Comparison of ENCODE assay signal across 29 cellular contexts in the genomic region with DNA sequence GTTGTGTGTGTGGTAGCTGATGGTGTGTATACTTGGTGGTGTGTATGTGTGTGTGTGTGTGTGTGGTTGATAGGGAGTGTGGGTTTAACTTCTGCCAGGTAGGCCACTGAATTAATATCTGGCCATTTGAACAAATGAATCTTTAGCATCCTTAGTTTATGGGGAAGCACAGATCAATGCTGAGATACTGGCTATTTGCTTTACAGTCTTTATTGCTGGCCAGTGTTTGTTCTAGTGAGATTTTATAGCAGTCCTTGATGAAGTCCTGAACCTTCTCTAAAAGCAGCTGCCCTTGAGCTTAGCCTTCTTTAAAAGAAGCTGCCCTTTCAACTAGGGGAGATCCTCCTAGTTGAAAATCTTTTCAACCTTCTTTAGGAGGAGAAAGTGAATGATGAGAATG.
"Had no signal": no experiment of that assay in that cellular context is flagged by ENCODE, and none has a peak within 500 bp of the region (broad histone marks: within the 10 kb centered on the region; RNA-seq: fewer than 3 reads in every experiment).

No MANE protein-coding gene starts in this region.

- H3K4me3 ChIP-seq: ascending aorta, cardiac muscle cell, colonic mucosa, gastrocnemius medialis, neural progenitor cell, right atrium auricular region, suprapubic skin, tibial nerve had no signal

- ATAC-seq: gastrocnemius medialis; left ventricle myocardium superior; naive thymus-derived CD4-positive, alpha-beta T cell had no signal

- H3K4me2 ChIP-seq: neural progenitor cell had no signal

- H3K27ac ChIP-seq: ascending aorta, cardiac muscle cell, colonic mucosa, gastrocnemius medialis, neural progenitor cell, parathyroid adenoma, right atrium auricular region, suprapubic skin, tibial nerve had no signal

- H3K9me3 ChIP-seq: ascending aorta, colonic mucosa, gastrocnemius medialis, right atrium auricular region, suprapubic skin, tibial nerve had no signal

- DNase-seq: activated CD4-positive, alpha-beta memory T cell treated with anti-CD3 and anti-CD28 coated beads for 36 hours; activated CD4-positive, alpha-beta T cell treated with anti-CD3 and anti-CD28 coated beads, Interleukin-2, amount 10 ng/mL, durations not matched to agents 24 days and 14 days; activated CD4-positive, CD25-positive, alpha-beta regulatory T cell treated with anti-CD3 and anti-CD28 coated beads, Interleukin-2, amount 50 U/mL, for 72 hours; activated CD8-positive, alpha-beta memory T cell treated with anti-CD3 and anti-CD28 coated beads, Interleukin-2, amount 50 U/mL, for 48 hours; activated gamma-delta T cell; activated naive CD4-positive, alpha-beta T cell treated with anti-CD3 and anti-CD28 coated beads, Interleukin-2, amount 10 ng/mL, durations not matched to agents 7 days and 5 days; activated naive CD8-positive, alpha-beta T cell treated with anti-CD3 and anti-CD28 coated beads, Interleukin-2, amount 10 ng/mL, durations not matched to agents 7 days and 5 days; activated T-cell treated with anti-CD3 and anti-CD28 coated beads, Interleukin-2, amount 50 U/mL, for 24 hours; cerebellar nuclear complex; colonic mucosa; effector CD8-positive, alpha-beta T cell; erythroblast; gastrocnemius medialis; glutamatergic neuron; islet precursor cell; left ventricle myocardium superior; naive thymus-derived CD4-positive, alpha-beta T cell; occipital lobe; stimulated activated CD4-positive, alpha-beta T cell treated with anti-CD3 and anti-CD28 coated beads, Interleukin-15, amount 100 ng/mL, for 24 hours; stimulated activated CD4-positive, alpha-beta T cell treated with anti-CD3 and anti-CD28 coated beads, Interleukin-2, amount 100 ng/mL, for 24 hours; stimulated activated naive CD4-positive, alpha-beta T cell; T-helper 9 cell had no signal

- H2AFZ ChIP-seq: neural progenitor cell, parathyroid adenoma had no signal

- H3K4me1 ChIP-seq: ascending aorta, colonic mucosa, gastrocnemius medialis, neural progenitor cell, parathyroid adenoma, right atrium auricular region, suprapubic skin, tibial nerve had no signal

- H3K27me3 ChIP-seq: ascending aorta, cardiac muscle cell, colonic mucosa, gastrocnemius medialis, neural progenitor cell, right atrium auricular region, suprapubic skin, tibial nerve had no signal

- H3K9ac ChIP-seq: neural progenitor cell, parathyroid adenoma had no signal

- H3K79me2 ChIP-seq: parathyroid adenoma had no signal

- H3K36me3 ChIP-seq: ascending aorta, cardiac muscle cell, colonic mucosa, gastrocnemius medialis, neural progenitor cell, right atrium auricular region, suprapubic skin, tibial nerve had no signal
